ENCODE assay signal across 14 cellular contexts in the genomic region with DNA sequence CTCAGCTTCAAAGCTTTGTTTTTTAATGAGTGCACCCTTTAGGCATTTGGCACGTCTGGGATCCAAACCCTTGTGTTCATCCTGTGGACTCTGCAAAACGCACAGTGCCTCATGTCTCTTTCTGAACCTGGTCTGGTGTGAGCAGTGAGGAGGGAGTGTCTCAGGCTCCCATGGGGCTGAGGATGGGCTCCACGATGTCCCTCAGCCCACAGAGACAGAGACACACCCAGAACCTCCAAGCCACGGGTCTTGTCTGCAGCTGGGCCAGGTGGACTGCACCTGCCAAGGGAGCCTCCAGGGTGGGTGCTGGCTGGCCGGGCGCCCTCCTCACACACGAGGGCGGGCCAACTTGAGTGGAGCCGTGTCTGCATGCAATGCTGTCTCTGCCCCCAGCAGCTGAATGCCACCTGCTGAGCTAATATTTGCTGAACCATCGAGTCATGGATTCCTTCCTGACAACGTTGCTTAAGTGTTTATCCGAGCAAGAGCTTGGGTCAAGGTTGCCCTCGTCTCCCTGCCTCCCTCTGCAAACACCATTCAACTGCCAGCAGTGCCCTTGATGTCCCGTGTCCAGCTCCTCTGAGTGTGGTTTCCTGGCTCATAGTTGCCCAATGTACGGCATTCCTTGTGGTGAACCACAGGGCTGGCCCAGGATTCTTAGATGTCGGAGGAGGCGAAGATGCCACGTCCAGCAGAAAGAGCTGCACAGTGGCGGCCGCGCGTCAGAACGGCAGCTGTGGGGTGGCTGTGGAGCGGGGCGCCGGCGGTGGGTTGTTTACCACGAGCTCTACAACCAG. TPM values are rescaled to one million over a fixed set of nuclear protein-coding genes. Genes with fewer than 3 reads are reported as not detected.
A peak's percentile ranks its signal among the peaks of the same experiment; 100 is the strongest.
DNase-seq lines count a peak whose midpoint lies in the region; ATAC-seq and TF ChIP-seq lines count a peak whose summit lies in the region.
"Had no signal": no experiment of that assay in that cellular context is flagged by ENCODE, and none has a peak within 500 bp of the region (broad histone marks: within the 10 kb centered on the region; RNA-seq: fewer than 3 reads in every experiment).

No MANE protein-coding gene starts in this region.

- CTCF ChIA-PET in AG04449 (lab: Yijun Ruan, JAX): no interaction called here

- H3K4me3 ChIP-seq in AG04449 (ENCODE audit: low read depth, low read length): no peak overlapping the region
- H3K4me3 ChIP-seq in mesendoderm (ENCODE audit: low read length): no peak overlapping the region
- H3K4me3 ChIP-seq: GM23338, heart left ventricle, thyroid gland had no signal

- H3K79me2 ChIP-seq in mesendoderm (ENCODE audit: control insufficient read depth, insufficient read depth, low read length): no peaks in the 10 kb centered on the region

- no peak overlapping the region for H2AK5ac ChIP-seq in mesendoderm (ENCODE audit: low read length)

- no peak overlapping the region for H4K5ac ChIP-seq in mesendoderm (ENCODE audit: low read length)

- no peak overlapping the region for H3K23ac ChIP-seq in mesendoderm (ENCODE audit: low read length)

- no peaks in the 10 kb centered on the region for H3K4me1 ChIP-seq in mesendoderm (ENCODE audit: control insufficient read depth, low read depth, low read length)

- no peak overlapping the region for H3K9ac ChIP-seq in mesendoderm (ENCODE audit: low read length)

- TF ChIP-seq CTCF in AG04449 (IDR thresholded peaks at IDR 0.05; ENCODE audit: insufficient read depth, low read length, missing control alignments) (no peak), omental fat pad (IDR thresholded peaks at IDR 0.05) (no peak)

- no peak overlapping the region for H2BK120ac ChIP-seq in mesendoderm (ENCODE audit: low read depth, low read length)

- H3K79me1 ChIP-seq in mesendoderm (ENCODE audit: low read length): no peaks in the 10 kb centered on the region

- no peak overlapping the region for H3K18ac ChIP-seq in mesendoderm (ENCODE audit: low read length)

- no peak overlapping the region for H3K56ac ChIP-seq in mesendoderm (ENCODE audit: low read length)

- no peak overlapping the region for H3K4me2 ChIP-seq in mesendoderm (ENCODE audit: low read length)
- H3K4me2 ChIP-seq: GM23338 had no signal

- no peak overlapping the region for H3K27ac ChIP-seq in mesendoderm (ENCODE audit: low read depth, low read length)
- H3K27ac ChIP-seq: heart left ventricle, thyroid gland had no signal

- H3K27me3 ChIP-seq in mesendoderm (ENCODE audit: insufficient read depth, low read length, poor library complexity): no peaks in the 10 kb centered on the region
- H3K27me3 ChIP-seq: thyroid gland had no signal

- H4K8ac ChIP-seq in mesendoderm (ENCODE audit: low read depth, low read length): no peak overlapping the region

- POLR2A ChIA-PET in AG04449 (lab: Yijun Ruan, JAX): interaction anchor here (0.9 kb wide), 1 partner anchor 31 kb away, joined by 3 read pairs; the partner anchor contains the start of gene LPCAT1

- no peaks in the 10 kb centered on the region for H3K36me3 ChIP-seq in mesendoderm (ENCODE audit: control insufficient read depth, insufficient read depth, low read length)
- H3K36me3 ChIP-seq: heart left ventricle, thyroid gland had no signal

- DNase-seq in AG04449 (ENCODE audit: low read depth, low spot score): peak; percentile 29
- DNase-seq in HCEC 1CT: peak; percentile 37
- DNase-seq in SHP77 (lab: John Stamatoyannopoulos, UW): peak; percentile 99
- DNase-seq in glomerular visceral epithelial cell (ENCODE audit: extremely low spot score): peak; percentile 100
- DNase-seq in omental fat pad (ENCODE audit: low spot score): no peak
- DNase-seq in mesendoderm: no peak
- no peak for DNase-seq in cerebellar cortex (ENCODE audit: low spot score)
- DNase-seq: DMS 273 treated with DMSO at 0.1 percent for 48 hours, NCI-H69, thyroid gland had no signal

- ATAC-seq in omental fat pad (ENCODE audit: low FRiP score): no peak
- no peak for ATAC-seq in HG03565 (IDR thresholded peaks at IDR 0.05; ENCODE audit: unreplicated experiment)
- ATAC-seq: GM23338, heart left ventricle, right cardiac atrium had no signal

- no peak overlapping the region for H2BK15ac ChIP-seq in mesendoderm (replicated peaks; ENCODE audit: low read depth)

- no peak overlapping the region for H3K4ac ChIP-seq in mesendoderm (ENCODE audit: low read depth, low read length)

- no peak overlapping the region for H2BK5ac ChIP-seq in mesendoderm (ENCODE audit: low read length)

- WGBS in mesendoderm (ENCODE audit: extremely low coverage, insufficient coverage, low lambda C conversion rate): no CpG with 5 or more reads among the region's 28 CpGs

RNA-seq across cellular contexts. Expression of gene LPCAT1, which starts 31.4 kb away (rescaled TPM):
- 10 to 100 TPM; 22.3 to 37.1 (median 34.5) TPM for total RNA-seq in omental fat pad
- polyA plus RNA-seq in mesendoderm (2013, experiment 1 of 2): 135 TPM
- polyA plus RNA-seq in mesendoderm (2013, experiment 2 of 2): 132 TPM

Comparison
In these comparisons a context has a peak if more than half of its experiments do, and no peak if none do; other contexts are left out.
1. DNase-seq: peak in AG04449 (single experiment), HCEC 1CT (single experiment), SHP77 (2 of 2) and glomerular visceral epithelial cell (single experiment); none in omental fat pad (single experiment), mesendoderm (single experiment) and cerebellar cortex (single experiment).